Comparison of ENCODE assay signal across 36 cellular contexts in genomic region chr7:122350701-122351100, GRCh38. TPM values are rescaled to one million over a fixed set of nuclear protein-coding genes. Genes with fewer than 3 reads are reported as not detected.
"Had no signal": no experiment of that assay in that cellular context is flagged by ENCODE, and none has a peak within 500 bp of the region (broad histone marks: within the 10 kb centered on the region; RNA-seq: fewer than 3 reads in every experiment).

No MANE protein-coding gene starts in this region.

- H3K36me3 Mint-ChIP-seq: activated naive CD8-positive, alpha-beta T cell treated with anti-CD3 and anti-CD28 coated beads for 36 hours had no signal

- H3K4me3 Mint-ChIP-seq: activated CD4-positive, alpha-beta T cell treated with anti-CD3 and anti-CD28 coated beads, Interleukin-2, amount 10 ng/mL, durations not matched to agents 24 days and 14 days; activated CD8-positive, alpha-beta T cell treated with anti-CD3 and anti-CD28 coated beads for 36 hours; activated naive CD8-positive, alpha-beta T cell treated with anti-CD3 and anti-CD28 coated beads for 36 hours; activated T-cell treated with anti-CD3 and anti-CD28 coated beads, Interleukin-2, amount 50 U/mL, for 72 hours; activated T-helper 17 cell treated with anti-CD3 and anti-CD28 coated beads, Interleukin-2, amount 50 U/mL, for 72 hours had no signal

- H3K27me3 ChIP-seq: brain microvascular endothelial cell, Peyer's patch, SJSA1 had no signal

- FAIRE-seq: colon had no signal

- H3K4me3 ChIP-seq: Peyer's patch, SJSA1 had no signal

- H3K9me3 Mint-ChIP-seq: activated CD4-positive, alpha-beta T cell treated with anti-CD3 and anti-CD28 coated beads, Interleukin-2, amount 10 ng/mL, durations not matched to agents 24 days and 14 days; activated CD8-positive, alpha-beta T cell treated with anti-CD3 and anti-CD28 coated beads for 36 hours; activated naive CD8-positive, alpha-beta T cell treated with anti-CD3 and anti-CD28 coated beads for 36 hours; activated T-cell treated with anti-CD3 and anti-CD28 coated beads, Interleukin-2, amount 50 U/mL, for 72 hours had no signal

- ATAC-seq: activated CD8-positive, alpha-beta T cell treated with anti-CD3 and anti-CD28 coated beads for 36 hours; activated T-cell treated with anti-CD3 and anti-CD28 coated beads, Interleukin-2, amount 50 U/mL, for 72 hours; activated T-helper 17 cell treated with anti-CD3 and anti-CD28 coated beads, Interleukin-2, amount 50 U/mL, for 72 hours; PC-3 had no signal

- H3K36me3 ChIP-seq: brain microvascular endothelial cell, Peyer's patch, SJSA1, WERI-Rb-1 had no signal

- H3K27ac ChIP-seq: brain microvascular endothelial cell, Peyer's patch, SJSA1, WERI-Rb-1 had no signal

- H3K4me1 Mint-ChIP-seq: activated CD4-positive, alpha-beta T cell treated with anti-CD3 and anti-CD28 coated beads, Interleukin-2, amount 10 ng/mL, durations not matched to agents 24 days and 14 days; activated naive CD8-positive, alpha-beta T cell treated with anti-CD3 and anti-CD28 coated beads for 36 hours; activated T-helper 17 cell treated with anti-CD3 and anti-CD28 coated beads, Interleukin-2, amount 50 U/mL, for 72 hours had no signal

- H3K4me1 ChIP-seq: Peyer's patch, SJSA1 had no signal

- H3K9me3 ChIP-seq: Peyer's patch, SJSA1 had no signal

- DNase-seq: activated CD4-positive, alpha-beta T cell treated with anti-CD3 and anti-CD28 coated beads, Interleukin-2, amount 10 ng/mL, durations not matched to agents 24 days and 14 days; activated CD4-positive, alpha-beta T cell treated with anti-CD3 and anti-CD28 coated beads, Interleukin-2, amount 50 U/mL, for 4 hours; activated CD8-positive, alpha-beta T cell treated with anti-CD3 and anti-CD28 coated beads for 36 hours; activated effector memory CD4-positive, alpha-beta T cell treated with anti-CD3 and anti-CD28 coated beads, Interleukin-2, amount 50 U/mL, for 16 hours; activated naive CD4-positive, alpha-beta T cell; activated naive CD4-positive, alpha-beta T cell treated with anti-CD3 and anti-CD28 coated beads, Interleukin-2, amount 50 U/mL, for 16 hours; activated naive CD8-positive, alpha-beta T cell treated with anti-CD3 and anti-CD28 coated beads for 36 hours; activated T-cell treated with anti-CD3 and anti-CD28 coated beads, Interleukin-2, amount 50 U/mL, for 1 hour; activated T-cell treated with anti-CD3 and anti-CD28 coated beads, Interleukin-2, amount 50 U/mL, for 72 hours; amniotic stem cell; aorta; brain microvascular endothelial cell; central memory CD4-positive, alpha-beta T cell; NCI-H1092 treated with DMSO at 0.1 percent for 48 hours; NCI-H1436; NCI-H1694; NCI-H1930; NCI-H2081 treated with DMSO at 0.1 percent for 48 hours; NCI-H226; NCI-H446 treated with DMSO at 0.1 percent for 48 hours; NCI-H524; PC-3; Peyer's patch; RPMI8226; SHP77 treated with DMSO at 0.1 percent for 48 hours; SW 1271; T-helper 1 cell; T-helper 2 cell; T-helper 9 cell; WERI-Rb-1 had no signal

- H3K27ac Mint-ChIP-seq: activated CD4-positive, alpha-beta T cell treated with anti-CD3 and anti-CD28 coated beads, Interleukin-2, amount 10 ng/mL, durations not matched to agents 24 days and 14 days; activated CD8-positive, alpha-beta T cell treated with anti-CD3 and anti-CD28 coated beads for 36 hours; activated naive CD8-positive, alpha-beta T cell treated with anti-CD3 and anti-CD28 coated beads for 36 hours; activated T-cell treated with anti-CD3 and anti-CD28 coated beads, Interleukin-2, amount 50 U/mL, for 72 hours; activated T-helper 17 cell treated with anti-CD3 and anti-CD28 coated beads, Interleukin-2, amount 50 U/mL, for 72 hours had no signal

- H3K27me3 Mint-ChIP-seq: activated CD4-positive, alpha-beta T cell treated with anti-CD3 and anti-CD28 coated beads, Interleukin-2, amount 10 ng/mL, durations not matched to agents 24 days and 14 days; activated CD8-positive, alpha-beta T cell treated with anti-CD3 and anti-CD28 coated beads for 36 hours; activated naive CD8-positive, alpha-beta T cell treated with anti-CD3 and anti-CD28 coated beads for 36 hours; activated T-helper 17 cell treated with anti-CD3 and anti-CD28 coated beads, Interleukin-2, amount 50 U/mL, for 72 hours had no signal

RNA-seq across cellular contexts. Expression of gene FEZF1, which starts 46.2 kb away (rescaled TPM):
- total RNA-seq: activated CD4-positive, alpha-beta T cell treated with anti-CD3 and anti-CD28 coated beads, Interleukin-2, amount 10 ng/mL, durations not matched to agents 24 days and 14 days; activated CD8-positive, alpha-beta memory T cell treated with anti-CD3 and anti-CD28 coated beads for 36 hours; activated CD8-positive, alpha-beta T cell treated with anti-CD3 and anti-CD28 coated beads for 36 hours; activated naive CD8-positive, alpha-beta T cell treated with anti-CD3 and anti-CD28 coated beads for 36 hours; activated T-cell treated with anti-CD3 and anti-CD28 coated beads, Interleukin-2, amount 50 U/mL, for 72 hours; activated T-helper 17 cell treated with anti-CD3 and anti-CD28 coated beads, Interleukin-2, amount 50 U/mL, for 72 hours; aorta; cerebellum; LHCN-M2; PC-3; Peyer's patch; SJSA1 had no signal
- polyA plus RNA-seq: aorta had no signal
